26 cellular contexts compared by ENCODE assay signal in the genomic region with DNA sequence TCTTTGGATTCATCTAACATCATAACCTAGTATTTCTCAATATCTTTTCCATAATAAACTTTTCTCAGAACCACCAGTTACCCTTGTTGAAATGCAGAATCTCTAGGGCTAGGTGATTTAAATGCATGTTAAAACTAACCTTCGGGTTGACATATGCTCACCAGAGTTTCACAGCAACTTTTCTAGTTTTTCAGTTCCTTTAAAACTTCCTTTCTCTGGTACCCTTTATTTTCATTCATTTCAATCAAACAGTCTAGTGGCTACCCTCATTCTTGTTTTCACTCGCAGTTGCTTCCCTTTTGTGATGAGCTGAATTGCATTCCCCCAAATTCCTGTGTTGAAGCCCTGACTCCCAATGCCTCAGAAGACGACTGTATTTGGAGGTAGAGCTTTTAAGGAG.
"Had no signal": no experiment of that assay in that cellular context is flagged by ENCODE, and none has a peak within 500 bp of the region (broad histone marks: within the 10 kb centered on the region; RNA-seq: fewer than 3 reads in every experiment).

No MANE protein-coding gene starts in this region.

- H3K36me3 Mint-ChIP-seq: activated naive CD8-positive, alpha-beta T cell treated with anti-CD3 and anti-CD28 coated beads, Interleukin-2, amount 10 ng/mL, durations not matched to agents 7 days and 5 days had no signal

- DNase-seq: activated CD4-positive, alpha-beta T cell treated with anti-CD3 and anti-CD28 coated beads, Interleukin-2, amount 10 ng/mL, durations not matched to agents 24 days and 14 days; activated CD4-positive, alpha-beta T cell treated with anti-CD3 and anti-CD28 coated beads, Interleukin-2, amount 50 U/mL, for 4 hours; activated CD8-positive, alpha-beta T cell treated with anti-CD3 and anti-CD28 coated beads for 36 hours; activated effector memory CD4-positive, alpha-beta T cell treated with anti-CD3 and anti-CD28 coated beads, Interleukin-2, amount 50 U/mL, for 16 hours; activated naive CD4-positive, alpha-beta T cell; activated naive CD4-positive, alpha-beta T cell treated with anti-CD3 and anti-CD28 coated beads, Interleukin-2, amount 50 U/mL, for 16 hours; activated naive CD8-positive, alpha-beta T cell treated with anti-CD3 and anti-CD28 coated beads, Interleukin-2, amount 10 ng/mL, durations not matched to agents 7 days and 5 days; activated T-cell treated with anti-CD3 and anti-CD28 coated beads, Interleukin-2, amount 50 U/mL, for 1 hour; activated T-cell treated with anti-CD3 and anti-CD28 coated beads, Interleukin-2, amount 50 U/mL, for 72 hours; amygdala; NCI-H1105 treated with DMSO at 0.1 percent for 48 hours; NCI-H1436; NCI-H1694; NCI-H1930; NCI-H2081 treated with DMSO at 0.1 percent for 48 hours; NCI-H345; NCI-H524 treated with DMSO at 0.1 percent for 48 hours; NK-92 treated with Interleukin-12 subunit alpha and Interleukin-12 subunit beta, amount 100 ng/mL, for 24 hours; OCI-M1; Right ventricle myocardium superior; T1000; WERI-Rb-1 had no signal

- H3K4me1 Mint-ChIP-seq: activated CD4-positive, alpha-beta T cell treated with anti-CD3 and anti-CD28 coated beads, Interleukin-2, amount 10 ng/mL, durations not matched to agents 24 days and 14 days; activated naive CD8-positive, alpha-beta T cell treated with anti-CD3 and anti-CD28 coated beads, Interleukin-2, amount 10 ng/mL, durations not matched to agents 7 days and 5 days; activated T-helper 17 cell treated with anti-CD3 and anti-CD28 coated beads, Interleukin-2, amount 50 U/mL, for 72 hours; central memory CD8-positive, alpha-beta T cell had no signal

- ATAC-seq: activated CD8-positive, alpha-beta T cell treated with anti-CD3 and anti-CD28 coated beads for 36 hours; activated T-cell treated with anti-CD3 and anti-CD28 coated beads, Interleukin-2, amount 50 U/mL, for 72 hours; activated T-helper 17 cell treated with anti-CD3 and anti-CD28 coated beads, Interleukin-2, amount 50 U/mL, for 72 hours had no signal

- H3K27ac Mint-ChIP-seq: activated CD4-positive, alpha-beta T cell treated with anti-CD3 and anti-CD28 coated beads, Interleukin-2, amount 10 ng/mL, durations not matched to agents 24 days and 14 days; activated CD8-positive, alpha-beta T cell treated with anti-CD3 and anti-CD28 coated beads for 36 hours; activated naive CD8-positive, alpha-beta T cell treated with anti-CD3 and anti-CD28 coated beads, Interleukin-2, amount 10 ng/mL, durations not matched to agents 7 days and 5 days; activated T-cell treated with anti-CD3 and anti-CD28 coated beads, Interleukin-2, amount 50 U/mL, for 72 hours; activated T-helper 17 cell treated with anti-CD3 and anti-CD28 coated beads, Interleukin-2, amount 50 U/mL, for 72 hours had no signal

- H3K9me3 Mint-ChIP-seq: activated CD4-positive, alpha-beta T cell treated with anti-CD3 and anti-CD28 coated beads, Interleukin-2, amount 10 ng/mL, durations not matched to agents 24 days and 14 days; activated naive CD8-positive, alpha-beta T cell treated with anti-CD3 and anti-CD28 coated beads, Interleukin-2, amount 10 ng/mL, durations not matched to agents 7 days and 5 days; activated T-helper 17 cell treated with anti-CD3 and anti-CD28 coated beads, Interleukin-2, amount 50 U/mL, for 72 hours had no signal

- H3K27me3 ChIP-seq: ascending aorta, cardiac muscle cell had no signal

- H3K27me3 Mint-ChIP-seq: activated CD4-positive, alpha-beta T cell treated with anti-CD3 and anti-CD28 coated beads, Interleukin-2, amount 10 ng/mL, durations not matched to agents 24 days and 14 days; activated CD8-positive, alpha-beta T cell treated with anti-CD3 and anti-CD28 coated beads for 36 hours; activated naive CD8-positive, alpha-beta T cell treated with anti-CD3 and anti-CD28 coated beads, Interleukin-2, amount 10 ng/mL, durations not matched to agents 7 days and 5 days; activated T-helper 17 cell treated with anti-CD3 and anti-CD28 coated beads, Interleukin-2, amount 50 U/mL, for 72 hours; central memory CD8-positive, alpha-beta T cell had no signal

- H3K9me3 ChIP-seq: ascending aorta had no signal

- H3K27ac ChIP-seq: ascending aorta, WERI-Rb-1 had no signal

- H3K4me3 ChIP-seq: ascending aorta, cardiac muscle cell had no signal

- H3K36me3 ChIP-seq: ascending aorta, cardiac muscle cell, WERI-Rb-1 had no signal

- H3K4me3 Mint-ChIP-seq: activated CD4-positive, alpha-beta T cell treated with anti-CD3 and anti-CD28 coated beads, Interleukin-2, amount 10 ng/mL, durations not matched to agents 24 days and 14 days; activated CD8-positive, alpha-beta T cell treated with anti-CD3 and anti-CD28 coated beads for 36 hours; activated naive CD8-positive, alpha-beta T cell treated with anti-CD3 and anti-CD28 coated beads, Interleukin-2, amount 10 ng/mL, durations not matched to agents 7 days and 5 days; activated T-cell treated with anti-CD3 and anti-CD28 coated beads, Interleukin-2, amount 50 U/mL, for 72 hours; activated T-helper 17 cell treated with anti-CD3 and anti-CD28 coated beads, Interleukin-2, amount 50 U/mL, for 72 hours; central memory CD8-positive, alpha-beta T cell had no signal

- H3K4me1 ChIP-seq: ascending aorta had no signal
